ENCODE assay signal across 1 cellular context in the genomic region with DNA sequence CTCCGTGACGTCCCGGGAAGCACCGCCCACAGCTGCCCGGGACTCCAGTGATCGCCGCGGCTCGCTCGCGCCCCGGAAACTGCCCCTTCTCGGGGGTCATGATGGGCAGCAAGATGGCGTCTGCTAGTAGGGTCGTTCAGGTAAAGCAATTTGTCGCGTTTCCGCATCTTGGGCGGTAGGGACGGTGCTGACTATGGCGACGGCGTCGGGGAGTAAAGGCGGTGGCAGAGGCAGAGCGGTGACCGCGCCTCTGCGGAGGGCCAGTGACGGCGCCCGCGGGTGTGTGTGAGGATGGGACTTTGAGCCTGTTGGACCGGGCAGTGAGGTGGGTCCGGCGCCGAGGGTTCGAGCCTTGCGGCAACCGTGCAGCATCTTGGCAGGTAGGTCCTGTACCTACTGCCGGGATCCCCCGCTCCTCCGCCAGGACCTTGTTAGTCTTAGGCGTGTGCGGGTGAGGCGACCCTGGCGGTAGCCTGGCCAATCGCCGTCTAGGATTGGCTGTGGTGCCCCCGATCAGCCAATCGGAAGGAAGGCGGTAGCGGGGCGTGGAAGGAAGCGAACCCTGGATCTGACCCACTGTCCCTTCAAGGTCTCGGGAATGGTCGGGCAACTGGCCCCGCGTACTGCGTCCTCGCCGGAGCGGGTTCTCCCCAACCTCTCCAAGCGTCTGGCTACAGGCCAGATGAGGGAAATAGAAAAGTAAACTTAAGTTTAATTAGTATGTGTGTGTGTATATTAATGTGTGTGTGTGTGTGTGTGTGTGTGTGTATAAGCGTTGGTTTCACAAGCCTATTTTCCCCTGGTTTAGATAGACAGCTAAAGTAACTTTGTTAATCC.
TF ChIP-seq lines count a peak whose summit lies in the region.

No MANE protein-coding gene starts in this region.

TF ChIP-seq in A549, 52 proteins besides CTCF, POLR2A, EP300 and RAD21 (continued from another document):
- TF ChIP-seq USF2 (IDR thresholded peaks at IDR 0.05) (0 out of 2 replicates have a peak, but pooled peaks have one; percentile 7), CBX8 (IDR thresholded peaks at IDR 0.05) (no peak), CEBPB (IDR thresholded peaks at IDR 0.05) (no peak), PHF8 (IDR thresholded peaks at IDR 0.05; ENCODE audit: borderline replicate concordance, low read depth) (peak; percentile 94), ESRRA (IDR thresholded peaks at IDR 0.05; ENCODE audit: borderline replicate concordance, low read length) (0 out of 2 replicates have a peak, but pooled peaks have one; percentile 5), HOXB13 (CRISPR knock-in tag; IDR thresholded peaks at IDR 0.05; ENCODE audit: low read depth) (no peak), KDM1A (IDR thresholded peaks at IDR 0.05; ENCODE audit: low read depth) (no peak), ATOH8 (CRISPR knock-in tag; IDR thresholded peaks at IDR 0.05; ENCODE audit: low read depth) (no peak)
- TF ChIP-seq, protein P1, sequence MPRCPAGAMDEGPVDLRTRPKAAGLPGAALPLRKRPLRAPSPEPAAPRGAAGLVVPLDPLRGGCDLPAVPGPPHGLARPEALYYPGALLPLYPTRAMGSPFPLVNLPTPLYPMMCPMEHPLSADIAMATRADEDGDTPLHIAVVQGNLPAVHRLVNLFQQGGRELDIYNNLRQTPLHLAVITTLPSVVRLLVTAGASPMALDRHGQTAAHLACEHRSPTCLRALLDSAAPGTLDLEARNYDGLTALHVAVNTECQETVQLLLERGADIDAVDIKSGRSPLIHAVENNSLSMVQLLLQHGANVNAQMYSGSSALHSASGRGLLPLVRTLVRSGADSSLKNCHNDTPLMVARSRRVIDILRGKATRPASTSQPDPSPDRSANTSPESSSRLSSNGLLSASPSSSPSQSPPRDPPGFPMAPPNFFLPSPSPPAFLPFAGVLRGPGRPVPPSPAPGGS (IDR thresholded peaks at IDR 0.05): 0 out of 3 replicates have a peak, but pooled peaks have one; percentile 72
